8 cellular contexts compared by ENCODE assay signal in genomic region chr9:97983524-97984187, GRCh38. TPM values are rescaled to one million over a fixed set of nuclear protein-coding genes. Genes with fewer than 3 reads are reported as not detected.
A peak's percentile ranks its signal among the peaks of the same experiment; 100 is the strongest.
DNase-seq lines count a peak whose midpoint lies in the region; ATAC-seq, FAIRE-seq and TF ChIP-seq lines count a peak whose summit lies in the region.

No MANE protein-coding gene starts in this region.

- TF ChIP-seq CTCF in RWPE2 (IDR thresholded peaks at IDR 0.05; ENCODE audit: poor library complexity, severe bottlenecking) (no peak), right atrium auricular region (IDR thresholded peaks at IDR 0.05) (no peak), psoas muscle (IDR thresholded peaks at IDR 0.05) (no peak)

- peak; percentile 23 for ATAC-seq in HG03045 (IDR thresholded peaks at IDR 0.05; ENCODE audit: unreplicated experiment)
- peak; percentile 7; the same call in 2 of the 3 replicates for ATAC-seq in RWPE2 (ENCODE audit: low read depth)
- ATAC-seq in psoas muscle = peak; percentile 46 to 57 (median 52)

- H3K27me3 ChIP-seq in RWPE2 (ENCODE audit: insufficient read depth, poor library complexity, severe bottlenecking) (no peaks in the 10 kb centered on the region), right atrium auricular region (no peaks in the 10 kb centered on the region), psoas muscle (ENCODE audit: insufficient read depth in 3 of 3, low read length in 2 of 3) (no peaks in the 10 kb centered on the region)

- H3K4me3 ChIP-seq in RWPE2 (ENCODE audit: severe bottlenecking) (peak overlapping the region; percentile 95), right atrium auricular region (peak overlapping the region; percentile 93 to 94), psoas muscle (peak overlapping the region; percentile 91)

- FAIRE-seq in urothelium cell line (lab: Jason Lieb, UNC) = no peak

- H3K36me3 ChIP-seq in RWPE2 (ENCODE audit: low read depth) = peaks cover 5% of the 10 kb centered on the region; the same call in 1 of the 2 replicates
- H3K36me3 ChIP-seq in right atrium auricular region = no peaks in the 10 kb centered on the region
- H3K36me3 ChIP-seq in psoas muscle (ENCODE audit: insufficient read depth in 1 of 2, low read depth in 1 of 2) = no peaks in the 10 kb centered on the region

- WGBS in adipose tissue, 3 donors = 0 to 1% (median 1%) methylated on average over 48 to 69 of the region's 70 CpGs
- 0 to 1% (median 1%) methylated on average over 30 to 70 of the region's 70 CpGs for WGBS in psoas muscle, 3 donors

- H3K9me3 ChIP-seq in RWPE2 (ENCODE audit: severe bottlenecking) (no peaks in the 10 kb centered on the region), right atrium auricular region (no peaks in the 10 kb centered on the region), psoas muscle (no peaks in the 10 kb centered on the region)

- H3K27ac ChIP-seq in RWPE2 (ENCODE audit: poor library complexity, severe bottlenecking) (peak overlapping the region; percentile 88), adipose tissue (ENCODE audit: low read depth, low read length) (peak overlapping the region; percentile 92), right atrium auricular region (peak overlapping the region; percentile 98 to 99), psoas muscle (peak overlapping the region; percentile 98)

- DNase-seq in NCI-H146 (lab: John Stamatoyannopoulos, UW) = peak; percentile 47
- no peak for DNase-seq in NCI-H146 treated with DMSO at 0.1 percent for 48 hours (lab: John Stamatoyannopoulos, UW; ENCODE audit: unreplicated experiment)
- DNase-seq in RWPE2 (ENCODE audit: low spot score) = no peak
- DNase-seq in right atrium auricular region (ENCODE audit: low spot score) = peak; percentile 61
- DNase-seq in psoas muscle = peak; percentile 70 to 83
- peak; percentile 70 for DNase-seq in urothelium cell line (ENCODE audit: low spot score)

- peaks cover 29% of the 10 kb centered on the region for H3K4me1 ChIP-seq in RWPE2 (ENCODE audit: insufficient read depth, poor library complexity, severe bottlenecking)
- peaks cover 0 to 48% of the 10 kb centered on the region in 2 donors for H3K4me1 ChIP-seq in right atrium auricular region
- H3K4me1 ChIP-seq in psoas muscle = peaks cover 49% of the 10 kb centered on the region

- intact Hi-C loops in psoas muscle (cut with DNase I) = loop anchor here (1.0 to 5.0 kb wide), 4 partner anchors 34 to 286 kb away; partner anchors contain the start of genes NANS (in 1 of the 2) and XPA (in 1 of the 2)

RNA-seq across cellular contexts. Expression of gene ANP32B, which starts 0.5 kb away (rescaled TPM):
- polyA plus RNA-seq in adipose tissue (100 to 1,000 TPM in 2 of 3 donors, 10 to 100 TPM in 1; 92.1 to 253 (median 129) TPM), psoas muscle (100 to 1,000 TPM in 1 of 3 donors, 10 to 100 TPM in 2; 65.0 to 136 (median 74.2) TPM)
- total RNA-seq in right atrium auricular region (10 to 100 TPM; 19.5 to 26.8 TPM), psoas muscle (10 to 100 TPM; 52.8 to 73.9 (median 66.5) TPM)

RNA-seq across cellular contexts. Expression of gene HEMGN, which starts 45.7 kb away (rescaled TPM):
- under 1 TPM in 2 of 3 donors, not detected in 1; 0.03 to 0.04 TPM for polyA plus RNA-seq in adipose tissue
- total RNA-seq in right atrium auricular region = under 1 TPM; 0.31 to 0.63 TPM
- total RNA-seq in psoas muscle = under 1 TPM in 1 of 4 donors, not detected in 3; 0.71 TPM
- polyA plus RNA-seq in psoas muscle = not detected

Comparison
In these comparisons a context has a peak if more than half of its experiments do, and no peak if none do; other contexts are left out.
1. DNase-seq: peak in NCI-H146 (single experiment), right atrium auricular region (single experiment), psoas muscle (2 of 2) and urothelium cell line (single experiment); none in NCI-H146 treated with DMSO at 0.1 percent for 48 hours (single experiment) and RWPE2 (single experiment).
2. Peak in every context shown above with its lines, with median percentiles within 50 percentile points of each other: ATAC-seq, H3K27ac ChIP-seq and H3K4me3 ChIP-seq.